ENCODE assay signal across 21 cellular contexts in genomic region chr6:114739656-114740055, GRCh38.
A peak's percentile ranks its signal among the peaks of the same experiment; 100 is the strongest.
DNase-seq lines count a peak whose midpoint lies in the region; ATAC-seq and TF ChIP-seq lines count a peak whose summit lies in the region.
"Had no signal": no experiment of that assay in that cellular context is flagged by ENCODE, and none has a peak within 500 bp of the region (broad histone marks: within the 10 kb centered on the region; RNA-seq: fewer than 3 reads in every experiment).

No MANE protein-coding gene starts in this region.

- H3K27ac ChIP-seq in esophagus muscularis mucosa (replicated peaks in 1 of 4) = no peak overlapping the region
- no peak overlapping the region for H3K27ac ChIP-seq in uterus
- H3K27ac ChIP-seq: body of pancreas, gastroesophageal sphincter, tibial artery had no signal

- H3K4me3 ChIP-seq in MG63 (no peak overlapping the region), esophagus muscularis mucosa (no peak overlapping the region), uterus (no peak overlapping the region)
- H3K4me3 ChIP-seq: body of pancreas, gastroesophageal sphincter, tibial artery had no signal

- TF ChIP-seq POLR2A in esophagus muscularis mucosa (IDR thresholded peaks at IDR 0.05; ENCODE audit: low read depth) = no peak
- no peak for TF ChIP-seq POLR2A in uterus (IDR thresholded peaks at IDR 0.05)

- H3K36me3 ChIP-seq in MG63 = no peaks in the 10 kb centered on the region
- no peaks in the 10 kb centered on the region for H3K36me3 ChIP-seq in esophagus muscularis mucosa
- no peaks in the 10 kb centered on the region for H3K36me3 ChIP-seq in uterus
- H3K36me3 ChIP-seq: gastroesophageal sphincter, tibial artery had no signal

- intact Hi-C loops in esophagus muscularis mucosa (cut with DNase I) (no loop called here), uterus (cut with DNase I; ENCODE audit: low total_unique reads) (no loop called here)

- H3K27me3 ChIP-seq in MG63 = no peaks in the 10 kb centered on the region
- no peaks in the 10 kb centered on the region for H3K27me3 ChIP-seq in esophagus muscularis mucosa
- H3K27me3 ChIP-seq in uterus = no peaks in the 10 kb centered on the region
- H3K27me3 ChIP-seq: body of pancreas, gastroesophageal sphincter, tibial artery had no signal

- TF ChIP-seq CTCF in esophagus muscularis mucosa (IDR thresholded peaks at IDR 0.05) = no peak
- no peak for TF ChIP-seq CTCF in uterus (IDR thresholded peaks at IDR 0.05)

- no peak for ATAC-seq in GM21528 (IDR thresholded peaks at IDR 0.05; ENCODE audit: low FRiP score, unreplicated experiment)
- ATAC-seq: activated CD4-positive, CD25-positive, alpha-beta regulatory T cell treated with anti-CD3 and anti-CD28 coated beads, Interleukin-2, amount 50 U/mL, for 24 hours; gastroesophageal sphincter; HCT116 had no signal

- H3K4me1 ChIP-seq in esophagus muscularis mucosa (no peaks in the 10 kb centered on the region), uterus (no peaks in the 10 kb centered on the region)
- H3K4me1 ChIP-seq: body of pancreas, gastroesophageal sphincter, tibial artery had no signal

- TF ChIP-seq EP300 in esophagus muscularis mucosa (IDR thresholded peaks at IDR 0.05) = no peak

- DNase-seq in DMS 273 treated with DMSO at 0.1 percent for 48 hours (lab: John Stamatoyannopoulos, UW) (peak; percentile 23), MG63 (peak; percentile 6), NCI-H2171 treated with DMSO at 0.1 percent for 48 hours (lab: John Stamatoyannopoulos, UW) (peak; percentile 94), glomerular visceral epithelial cell (ENCODE audit: extremely low spot score) (peak; percentile 26), esophagus muscularis mucosa (ENCODE audit: extremely low spot score) (no peak), uterus (no peak)
- DNase-seq: activated CD4-positive, alpha-beta T cell treated with anti-CD3 and anti-CD28 coated beads, Interleukin-2, amount 50 U/mL, for 48 hours; activated CD8-positive, alpha-beta memory T cell treated with anti-CD3 and anti-CD28 coated beads, Interleukin-2, amount 50 U/mL, for 48 hours; activated naive CD4-positive, alpha-beta T cell treated with anti-CD3 and anti-CD28 coated beads for 36 hours; DND-41; GF-D8; nephron progenitor cell; RPMI8226; stimulated activated CD4-positive, alpha-beta T cell treated with anti-CD3 and anti-CD28 coated beads, Interleukin-15, amount 100 ng/mL, for 24 hours; stimulated activated CD4-positive, alpha-beta T cell treated with anti-CD3 and anti-CD28 coated beads, Interleukin-4, amount 100 ng/mL, for 4 hours; tibial artery had no signal

- 73% methylated on average over 1 of the region's 1 CpG for WGBS in esophagus muscularis mucosa

- H3K9me3 ChIP-seq in MG63 (no peaks in the 10 kb centered on the region; the same call in 1 of the 2 replicates), esophagus muscularis mucosa (no peaks in the 10 kb centered on the region), uterus (no peaks in the 10 kb centered on the region)
- H3K9me3 ChIP-seq: body of pancreas, gastroesophageal sphincter, tibial artery had no signal

Comparison
In these comparisons a context has a peak if more than half of its experiments do, and no peak if none do; other contexts are left out.
1. DNase-seq: peak in DMS 273 treated with DMSO at 0.1 percent for 48 hours (single experiment), MG63 (single experiment), NCI-H2171 treated with DMSO at 0.1 percent for 48 hours (single experiment) and glomerular visceral epithelial cell (single experiment); none in esophagus muscularis mucosa (single experiment) and uterus (0 of 2).